ENCODE assay signal across 1 cellular context in genomic region chr4:184598753-184599491, GRCh38.
A peak's percentile ranks its signal among the peaks of the same experiment; 100 is the strongest.
TF ChIP-seq lines count a peak whose summit lies in the region.

No MANE protein-coding gene starts in this region.

TF ChIP-seq in K562, 482 proteins besides CTCF, POLR2A, EP300 and RAD21:
- TF ChIP-seq ZNF407 (IDR thresholded peaks at IDR 0.05; ENCODE audit: low read depth), result no peak
- peak; percentile 46 for TF ChIP-seq MAFG (tag; conservative IDR thresholded peaks at IDR 0.05)
- TF ChIP-seq NFE2 (IDR thresholded peaks at IDR 0.05; ENCODE audit: low read depth), result peak; percentile 46
- peak; percentile 78 for TF ChIP-seq ZNF316 (IDR thresholded peaks at IDR 0.05)
- TF ChIP-seq MBD2 (IDR thresholded peaks at IDR 0.05; ENCODE audit: borderline replicate concordance, low read depth), result no peak
- peak; percentile 67 for TF ChIP-seq C11orf30 (IDR thresholded peaks at IDR 0.05; ENCODE audit: low read depth)
- TF ChIP-seq ZSCAN29 (IDR thresholded peaks at IDR 0.05), result no peak
- TF ChIP-seq SRSF9 (IDR thresholded peaks at IDR 0.05; ENCODE audit: borderline replicate concordance, low read depth, low read length), result no peak
- TF ChIP-seq TFE3 (CRISPR knock-in tag; IDR thresholded peaks at IDR 0.05), result no peak
